Comparison of ENCODE assay signal across 1 cellular context in the genomic region with DNA sequence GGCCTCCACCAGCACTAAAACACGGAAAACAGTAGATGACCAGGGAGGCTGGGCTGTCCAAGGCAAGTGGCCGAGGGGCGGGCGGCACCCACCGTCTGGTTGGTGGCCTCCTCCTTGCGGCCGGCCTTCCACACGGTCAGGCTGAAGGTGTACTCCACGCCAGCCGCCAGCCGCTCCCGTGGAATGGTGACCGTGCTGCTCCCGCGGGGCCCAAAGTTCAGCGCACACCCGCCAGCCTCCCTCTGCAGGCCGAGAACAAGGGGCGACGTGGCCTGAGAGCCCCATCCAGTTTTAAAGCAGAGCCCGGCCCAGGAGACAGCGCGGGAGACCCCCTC. TPM values are rescaled to one million over a fixed set of nuclear protein-coding genes. Genes with fewer than 3 reads are reported as not detected.
"Had no signal": no experiment of that assay in that cellular context is flagged by ENCODE, and none has a peak within 500 bp of the region (broad histone marks: within the 10 kb centered on the region; RNA-seq: fewer than 3 reads in every experiment).

No MANE protein-coding gene starts in this region.

RNA-seq across cellular contexts. Expression of gene RAB26, which starts 40.7 kb away (rescaled TPM):
- total RNA-seq: ascending aorta had no signal
